ENCODE assay signal across 21 cellular contexts in the genomic region with DNA sequence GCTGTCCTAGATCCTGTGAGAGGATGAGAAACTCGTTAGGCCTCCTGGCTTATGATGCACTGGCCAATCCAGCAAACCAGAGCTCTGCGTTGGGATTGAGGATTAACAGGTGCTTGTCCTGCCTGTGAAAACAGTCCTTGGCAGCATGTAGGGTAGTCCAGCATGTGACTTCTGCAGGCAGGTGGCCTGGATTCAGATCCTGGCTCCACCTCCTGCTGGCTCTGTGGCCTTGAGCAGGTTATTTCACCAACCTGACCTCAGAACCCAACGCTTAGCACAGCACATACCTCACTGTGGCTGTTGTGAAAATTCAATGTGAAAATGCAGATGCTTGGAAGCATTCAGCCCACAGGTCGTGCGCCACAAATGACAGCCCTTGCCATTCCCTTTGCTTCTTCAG. TPM values are rescaled to one million over a fixed set of nuclear protein-coding genes. Genes with fewer than 3 reads are reported as not detected.
DNase-seq lines count a peak whose midpoint lies in the region; ATAC-seq and TF ChIP-seq lines count a peak whose summit lies in the region.
"Had no signal": no experiment of that assay in that cellular context is flagged by ENCODE, and none has a peak within 500 bp of the region (broad histone marks: within the 10 kb centered on the region; RNA-seq: fewer than 3 reads in every experiment).

No MANE protein-coding gene starts in this region.

- TF ChIP-seq CTCF in body of pancreas (IDR thresholded peaks at IDR 0.05) = no peak
- TF ChIP-seq CTCF in right lobe of liver (IDR thresholded peaks at IDR 0.05) = no peak
- TF ChIP-seq CTCF in testis (IDR thresholded peaks at IDR 0.05) = no peak

- no peak overlapping the region for H3K4me3 Mint-ChIP-seq in activated T-helper 17 cell treated with anti-CD3 and anti-CD28 coated beads, Interleukin-2, amount 50 U/mL, for 72 hours

- intact Hi-C loops in body of pancreas (cut with DNase I) (loop anchor here (5.0 kb wide), 1 partner anchor 68 kb away; no protein-coding TSS in a partner anchor), right lobe of liver (cut with DNase I) (no loop called here), testis (cut with DNase I; ENCODE audit: low total_unique reads) (no loop called here)

- H3K36me3 ChIP-seq in body of pancreas (replicated peaks in 1 of 2; ENCODE audit: insufficient read depth in 1 of 2, low read depth in 2 of 2) (no peaks in the 10 kb centered on the region), right lobe of liver (no peaks in the 10 kb centered on the region), testis (ENCODE audit: low read depth, missing control alignments) (no peaks in the 10 kb centered on the region)
- H3K36me3 ChIP-seq: BLaER1 had no signal

- peak in 1 of 3 donors; percentile 13 for TF ChIP-seq POLR2A in body of pancreas (IDR thresholded peaks at IDR 0.05)
- no peak for TF ChIP-seq POLR2A in right lobe of liver (IDR thresholded peaks at IDR 0.05)
- TF ChIP-seq POLR2A in testis (IDR thresholded peaks at IDR 0.05) = no peak

- H3K4me1 Mint-ChIP-seq in activated T-helper 17 cell treated with anti-CD3 and anti-CD28 coated beads, Interleukin-2, amount 50 U/mL, for 72 hours = peaks cover 5% of the 10 kb centered on the region

- H3K4me3 ChIP-seq in body of pancreas = no peak overlapping the region
- no peak overlapping the region for H3K4me3 ChIP-seq in right lobe of liver
- no peak overlapping the region for H3K4me3 ChIP-seq in testis
- H3K4me3 ChIP-seq: BLaER1 had no signal

- H3K4me1 ChIP-seq in body of pancreas (peaks cover 36% of the 10 kb centered on the region), right lobe of liver (peaks cover 0 to 25% (median 0%) of the 10 kb centered on the region in 4 donors), testis (peaks cover 3% of the 10 kb centered on the region)

- no peaks in the 10 kb centered on the region for H3K36me3 Mint-ChIP-seq in activated T-helper 17 cell treated with anti-CD3 and anti-CD28 coated beads, Interleukin-2, amount 50 U/mL, for 72 hours (ENCODE audit: low read depth)
- H3K36me3 Mint-ChIP-seq: CD4-positive, alpha-beta memory T cell had no signal

- 30 to 31% methylated on average over 5 of the region's 5 CpGs for WGBS in body of pancreas, 2 donors
- WGBS in right lobe of liver (ENCODE audit: insufficient coverage, low coverage, low lambda C conversion rate, missing lambda C conversion rate) = 20% methylated on average over 3 of the region's 5 CpGs
- WGBS in testis, 2 donors = 74 to 79% methylated on average over 5 of the region's 5 CpGs

- H3K27ac Mint-ChIP-seq in activated T-helper 17 cell treated with anti-CD3 and anti-CD28 coated beads, Interleukin-2, amount 50 U/mL, for 72 hours = no peak overlapping the region

- no peaks in the 10 kb centered on the region for H3K9me3 Mint-ChIP-seq in activated T-helper 17 cell treated with anti-CD3 and anti-CD28 coated beads, Interleukin-2, amount 50 U/mL, for 72 hours
- H3K9me3 Mint-ChIP-seq: CD4-positive, alpha-beta memory T cell had no signal

- ATAC-seq in body of pancreas (peak; percentile 77), right lobe of liver (peak; percentile 69 to 91 (median 87)), GM18502 (IDR thresholded peaks at IDR 0.05; ENCODE audit: poor library complexity, unreplicated experiment) (no peak)
- no peak for ATAC-seq in activated T-helper 17 cell treated with anti-CD3 and anti-CD28 coated beads, Interleukin-2, amount 50 U/mL, for 72 hours (replicated peaks)

- H3K9me3 ChIP-seq in body of pancreas (no peaks in the 10 kb centered on the region), right lobe of liver (no peaks in the 10 kb centered on the region), testis (no peaks in the 10 kb centered on the region)
- H3K9me3 ChIP-seq: BLaER1, SK-N-SH had no signal

- peak; percentile 39 for DNase-seq in activated CD8-positive, alpha-beta memory T cell treated with anti-CD3 and anti-CD28 coated beads, Interleukin-2, amount 50 U/mL, for 48 hours
- DNase-seq in activated CD8-positive, alpha-beta memory T cell treated with anti-CD3 and anti-CD28 coated beads for 24 hours = no peak
- DNase-seq in body of pancreas (peak; percentile 81 to 90 (median 89)), right lobe of liver (peak; percentile 77 to 90 (median 87)), testis (peak; percentile 10)
- DNase-seq: CD4-positive, alpha-beta memory T cell; IMR-90; NCI-H1048; NCI-H1436 treated with DMSO at 0.1 percent for 48 hours; NCI-H2081; OCI-M1; SHP77; SK-N-SH had no signal

- peaks cover 26% of the 10 kb centered on the region for H3K27me3 Mint-ChIP-seq in activated T-helper 17 cell treated with anti-CD3 and anti-CD28 coated beads, Interleukin-2, amount 50 U/mL, for 72 hours

- H3K27me3 ChIP-seq in body of pancreas (no peaks in the 10 kb centered on the region), right lobe of liver (no peaks in the 10 kb centered on the region), testis (no peaks in the 10 kb centered on the region)
- H3K27me3 ChIP-seq: BLaER1 had no signal

- peak overlapping the region; percentile 19 to 63 (median 30) for H3K27ac ChIP-seq in body of pancreas
- peak overlapping the region in 2 of 3 donors; percentile 39 to 44 for H3K27ac ChIP-seq in right lobe of liver
- no peak overlapping the region for H3K27ac ChIP-seq in testis
- H3K27ac ChIP-seq: BLaER1, HL-60 had no signal

RNA-seq across cellular contexts. Expression of a gene that starts 33.6 kb away (rescaled TPM):
- total RNA-seq in body of pancreas (not detected), right lobe of liver (not detected), testis (under 1 TPM; 0.16 to 0.43 TPM)
- 0.11 TPM for polyA plus RNA-seq in testis (ENCODE audit: insufficient read depth, low read depth, low replicate concordance)
- under 1 TPM in 1 of 2 donors, not detected in 1; 0.09 TPM for total RNA-seq in activated T-helper 17 cell treated with anti-CD3 and anti-CD28 coated beads, Interleukin-2, amount 50 U/mL, for 72 hours
- total RNA-seq: A673; CD4-positive, alpha-beta memory T cell; HT1080; IMR-90; MCF 10A; NCI-H460 had no signal
- polyA plus RNA-seq: CD4-positive, alpha-beta memory T cell; IMR-90; SK-N-SH had no signal

RNA-seq across cellular contexts. Expression of a gene that starts 40.0 kb away (rescaled TPM):
- total RNA-seq in body of pancreas = not detected
- total RNA-seq in right lobe of liver = not detected
- total RNA-seq in testis = under 1 TPM; 0.31 to 0.71 TPM
- 0.67 TPM for polyA plus RNA-seq in testis (ENCODE audit: insufficient read depth, low read depth, low replicate concordance)
- total RNA-seq in activated T-helper 17 cell treated with anti-CD3 and anti-CD28 coated beads, Interleukin-2, amount 50 U/mL, for 72 hours = under 1 TPM in 1 of 2 donors, not detected in 1; 0.13 TPM
- total RNA-seq: A673; CD4-positive, alpha-beta memory T cell; HT1080; IMR-90; NCI-H460 had no signal
- polyA plus RNA-seq: CD4-positive, alpha-beta memory T cell; IMR-90; SK-N-SH had no signal

Comparison
In these comparisons a context has a peak if more than half of its experiments do, and no peak if none do; other contexts are left out.
1. ATAC-seq: peak in body of pancreas (single experiment) and right lobe of liver (4 of 4); none in activated T-helper 17 cell treated with anti-CD3 and anti-CD28 coated beads, Interleukin-2, amount 50 U/mL, for 72 hours (single experiment) and GM18502 (single experiment).
2. H3K27ac ChIP-seq: peak in body of pancreas (4 of 4) and right lobe of liver (2 of 3); none in testis (0 of 2).